1 cellular context compared by ENCODE assay signal in the genomic region with DNA sequence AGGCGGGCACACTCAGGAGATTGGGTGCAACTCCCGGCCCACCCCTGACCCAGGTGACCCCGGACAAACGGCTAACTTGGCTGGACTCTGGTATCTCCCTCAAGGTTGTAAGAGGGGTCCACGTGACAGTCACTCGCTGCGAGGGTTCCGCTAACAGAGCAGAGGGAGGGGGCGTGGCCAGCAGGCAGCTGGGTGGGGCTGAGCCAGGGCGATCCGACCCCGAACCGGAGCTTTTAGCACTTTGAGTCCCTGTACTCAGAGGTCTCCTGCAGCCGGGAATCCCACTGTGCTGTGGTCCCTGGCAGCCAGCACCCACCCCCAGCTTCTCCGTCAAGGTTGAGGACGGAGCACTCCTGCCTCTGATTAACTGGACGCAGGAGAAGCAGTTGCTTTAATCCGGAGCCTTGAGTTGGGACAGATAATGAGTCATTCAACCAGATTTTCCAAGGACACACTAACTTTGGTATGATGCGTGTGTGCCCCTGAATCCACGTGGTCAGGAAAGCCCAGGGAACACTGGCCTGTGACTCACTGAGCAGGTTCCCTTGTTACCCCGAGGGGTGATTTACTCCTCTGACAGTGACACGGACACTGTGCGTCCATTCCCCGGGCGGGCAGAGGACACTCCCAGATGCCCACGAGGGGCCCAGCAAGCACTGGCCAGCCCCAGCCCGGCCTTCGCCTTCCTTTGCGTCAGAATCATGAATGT.
TF ChIP-seq lines count a peak whose summit lies in the region.

No MANE protein-coding gene starts in this region.

TF ChIP-seq in HEK293, 187 proteins besides CTCF, POLR2A, EP300 and RAD21 (continued from another document):
- TF ChIP-seq, protein P1, sequence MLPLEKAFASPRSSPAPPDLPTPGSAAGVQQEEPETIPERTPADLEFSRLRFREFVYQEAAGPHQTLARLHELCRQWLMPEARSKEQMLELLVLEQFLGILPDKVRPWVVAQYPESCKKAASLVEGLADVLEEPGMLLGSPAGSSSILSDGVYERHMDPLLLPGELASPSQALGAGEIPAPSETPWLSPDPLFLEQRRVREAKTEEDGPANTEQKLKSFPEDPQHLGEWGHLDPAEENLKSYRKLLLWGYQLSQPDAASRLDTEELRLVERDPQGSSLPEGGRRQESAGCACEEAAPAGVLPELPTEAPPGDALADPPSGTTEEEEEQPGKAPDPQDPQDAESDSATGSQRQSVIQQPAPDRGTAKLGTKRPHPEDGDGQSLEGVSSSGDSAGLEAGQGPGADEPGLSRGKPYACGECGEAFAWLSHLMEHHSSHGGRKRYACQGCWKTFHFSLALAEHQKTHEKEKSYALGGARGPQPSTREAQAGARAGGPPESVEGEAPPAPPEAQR (tag by site-specific recombination; IDR thresholded peaks at IDR 0.05) = no peak
- TF ChIP-seq KLF1 (tag by site-specific recombination; IDR thresholded peaks at IDR 0.05) (peak; percentile 52), ZNF394 (tag by site-specific recombination; IDR thresholded peaks at IDR 0.05; ENCODE audit: borderline replicate concordance) (peak; percentile 78; the same call in 1 of the 2 replicates), ZBTB1 (tag by site-specific recombination; IDR thresholded peaks at IDR 0.05) (no peak), ZFP37 (tag by site-specific recombination; IDR thresholded peaks at IDR 0.05) (no peak), ZNF24 (tag by site-specific recombination; IDR thresholded peaks at IDR 0.05) (no peak), ZSCAN23 (tag by site-specific recombination; IDR thresholded peaks at IDR 0.05) (peak; percentile 52; the same call in 1 of the 2 replicates), SP2 (tag by site-specific recombination; IDR thresholded peaks at IDR 0.05) (peak; percentile 25), GLIS2 (tag by site-specific recombination; IDR thresholded peaks at IDR 0.05) (peak; percentile 45; the same call in 1 of the 2 replicates), ZNF654 (tag by site-specific recombination; IDR thresholded peaks at IDR 0.05; ENCODE audit: low read depth) (no peak), ZFP69B (tag by site-specific recombination; IDR thresholded peaks at IDR 0.05) (peak; percentile 26), ZNF623 (tag by site-specific recombination; IDR thresholded peaks at IDR 0.05) (no peak), GLIS1 (tag by site-specific recombination; IDR thresholded peaks at IDR 0.05) (peak; percentile 58), ZNF391 (tag by site-specific recombination; IDR thresholded peaks at IDR 0.05; ENCODE audit: borderline replicate concordance, low read depth) (no peak), ZNF416 (tag by site-specific recombination; IDR thresholded peaks at IDR 0.05) (no peak), ZEB2 (tag by site-specific recombination; IDR thresholded peaks at IDR 0.05) (0 out of 2 replicates have a peak, but pooled peaks have one; percentile 50), SP3 (tag by site-specific recombination; IDR thresholded peaks at IDR 0.05) (peak; percentile 71), KLF10 (tag by site-specific recombination; IDR thresholded peaks at IDR 0.05) (no peak), ZNF600 (tag by site-specific recombination; IDR thresholded peaks at IDR 0.05) (peak; percentile 86), ZBTB17 (tag by site-specific recombination; IDR thresholded peaks at IDR 0.05) (peak; percentile 94), ZNF175 (tag by site-specific recombination; IDR thresholded peaks at IDR 0.05) (no peak), ZNF830 (tag by site-specific recombination; IDR thresholded peaks at IDR 0.05; ENCODE audit: low read depth) (no peak), ZBTB21 (tag by site-specific recombination; IDR thresholded peaks at IDR 0.05) (no peak; the same call in 1 of the 2 replicates), ZNF23 (tag by site-specific recombination; IDR thresholded peaks at IDR 0.05; ENCODE audit: borderline replicate concordance) (no peak), ZNF221 (tag by site-specific recombination; IDR thresholded peaks at IDR 0.05; ENCODE audit: borderline replicate concordance) (no peak)
- TF ChIP-seq, protein P2, sequence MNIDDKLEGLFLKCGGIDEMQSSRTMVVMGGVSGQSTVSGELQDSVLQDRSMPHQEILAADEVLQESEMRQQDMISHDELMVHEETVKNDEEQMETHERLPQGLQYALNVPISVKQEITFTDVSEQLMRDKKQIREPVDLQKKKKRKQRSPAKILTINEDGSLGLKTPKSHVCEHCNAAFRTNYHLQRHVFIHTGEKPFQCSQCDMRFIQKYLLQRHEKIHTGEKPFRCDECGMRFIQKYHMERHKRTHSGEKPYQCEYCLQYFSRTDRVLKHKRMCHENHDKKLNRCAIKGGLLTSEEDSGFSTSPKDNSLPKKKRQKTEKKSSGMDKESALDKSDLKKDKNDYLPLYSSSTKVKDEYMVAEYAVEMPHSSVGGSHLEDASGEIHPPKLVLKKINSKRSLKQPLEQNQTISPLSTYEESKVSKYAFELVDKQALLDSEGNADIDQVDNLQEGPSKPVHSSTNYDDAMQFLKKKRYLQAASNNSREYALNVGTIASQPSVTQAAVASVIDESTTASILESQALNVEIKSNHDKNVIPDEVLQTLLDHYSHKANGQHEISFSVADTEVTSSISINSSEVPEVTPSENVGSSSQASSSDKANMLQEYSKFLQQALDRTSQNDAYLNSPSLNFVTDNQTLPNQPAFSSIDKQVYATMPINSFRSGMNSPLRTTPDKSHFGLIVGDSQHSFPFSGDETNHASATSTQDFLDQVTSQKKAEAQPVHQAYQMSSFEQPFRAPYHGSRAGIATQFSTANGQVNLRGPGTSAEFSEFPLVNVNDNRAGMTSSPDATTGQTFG (tag by site-specific recombination; IDR thresholded peaks at IDR 0.05; ENCODE audit: borderline replicate concordance) = no peak
- TF ChIP-seq, protein P3, sequence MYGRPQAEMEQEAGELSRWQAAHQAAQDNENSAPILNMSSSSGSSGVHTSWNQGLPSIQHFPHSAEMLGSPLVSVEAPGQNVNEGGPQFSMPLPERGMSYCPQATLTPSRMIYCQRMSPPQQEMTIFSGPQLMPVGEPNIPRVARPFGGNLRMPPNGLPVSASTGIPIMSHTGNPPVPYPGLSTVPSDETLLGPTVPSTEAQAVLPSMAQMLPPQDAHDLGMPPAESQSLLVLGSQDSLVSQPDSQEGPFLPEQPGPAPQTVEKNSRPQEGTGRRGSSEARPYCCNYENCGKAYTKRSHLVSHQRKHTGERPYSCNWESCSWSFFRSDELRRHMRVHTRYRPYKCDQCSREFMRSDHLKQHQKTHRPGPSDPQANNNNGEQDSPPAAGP (tag by site-specific recombination; IDR thresholded peaks at IDR 0.05) = peak; percentile 59; the same call in 1 of the 2 replicates
- TF ChIP-seq, protein P4, sequence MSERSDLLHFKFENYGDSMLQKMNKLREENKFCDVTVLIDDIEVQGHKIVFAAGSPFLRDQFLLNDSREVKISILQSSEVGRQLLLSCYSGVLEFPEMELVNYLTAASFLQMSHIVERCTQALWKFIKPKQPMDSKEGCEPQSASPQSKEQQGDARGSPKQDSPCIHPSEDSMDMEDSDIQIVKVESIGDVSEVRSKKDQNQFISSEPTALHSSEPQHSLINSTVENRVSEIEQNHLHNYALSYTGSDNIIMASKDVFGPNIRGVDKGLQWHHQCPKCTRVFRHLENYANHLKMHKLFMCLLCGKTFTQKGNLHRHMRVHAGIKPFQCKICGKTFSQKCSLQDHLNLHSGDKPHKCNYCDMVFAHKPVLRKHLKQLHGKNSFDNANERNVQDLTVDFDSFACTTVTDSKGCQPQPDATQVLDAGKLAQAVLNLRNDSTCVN (tag by site-specific recombination; optimal IDR thresholded peaks at IDR 0.05) = peak; percentile 10
